In genomic region chrX:349702-350101, GRCh38 we compare ENCODE assay signal across 17 cellular contexts. TPM values are rescaled to one million over a fixed set of nuclear protein-coding genes. Genes with fewer than 3 reads are reported as not detected.
DNase-seq lines count a peak whose midpoint lies in the region; ATAC-seq and TF ChIP-seq lines count a peak whose summit lies in the region.
"Had no signal": no experiment of that assay in that cellular context is flagged by ENCODE, and none has a peak within 500 bp of the region (broad histone marks: within the 10 kb centered on the region; RNA-seq: fewer than 3 reads in every experiment).

No MANE protein-coding gene starts in this region.

- H3K14ac ChIP-seq in H9 (ENCODE audit: insufficient read depth, low read length), result no peak overlapping the region

- H4K91ac ChIP-seq in H9 (ENCODE audit: insufficient read length, low read depth, low read length), result no peak overlapping the region

- H3K4me1 Mint-ChIP-seq in H9, result 0 out of 4 replicates have a peak, but pooled peaks cover 0 to 3% of the 10 kb centered on the region in 2 experiments
- H3K4me1 Mint-ChIP-seq in WTC11, result 0 out of 2 replicates have a peak, but pooled peaks cover 3% of the 10 kb centered on the region

- WGBS in H9 (ENCODE audit: extremely low coverage, insufficient read length, low lambda C conversion rate), result no CpG with 5 or more reads among the region's 10 CpGs
- 67 to 72% (median 71%) methylated on average over 10 of the region's 10 CpGs for WGBS in psoas muscle, 3 donors
- WGBS in thyroid gland, 2 donors, result 85 to 87% methylated on average over 10 of the region's 10 CpGs

- H3K27ac Mint-ChIP-seq in H9 (peak overlapping the region; percentile 87 to 96 (median 87); a peak in 6 of 7 replicates), WTC11 (peak overlapping the region; percentile 27; the same call in 1 of the 2 replicates)
- H3K27ac Mint-ChIP-seq: CD8-positive, alpha-beta T cell had no signal

- no peak overlapping the region for H4K5ac ChIP-seq in H9 (ENCODE audit: insufficient read length, low read depth, low read length)

- TF ChIP-seq POLR2A in thyroid gland (IDR thresholded peaks at IDR 0.05), result no peak

- no peak overlapping the region for H3K4ac ChIP-seq in H9 (ENCODE audit: low read depth, low read length)

- H3K79me1 ChIP-seq in H9 (ENCODE audit: insufficient read depth, low read depth, low read length, poor library complexity, severe bottlenecking), result peaks cover 3% of the 10 kb centered on the region

- intact Hi-C loops in psoas muscle (cut with DNase I), result no loop called here
- intact Hi-C loops in thyroid gland (cut with DNase I), result no loop called here

- H3K36me3 Mint-ChIP-seq in H9 (ENCODE audit: insufficient read depth in 1 of 3, low read depth in 3 of 3) (peaks cover 10 to 48% (median 45%) of the 10 kb centered on the region in 3 experiments; a peak in 6 of 7 replicates), WTC11 (peaks cover 20% of the 10 kb centered on the region)

- H2BK15ac ChIP-seq in H9 (ENCODE audit: low read depth, low read length), result no peak overlapping the region

- no peak overlapping the region for H2BK20ac ChIP-seq in H9 (ENCODE audit: low read depth, low read length, poor library complexity, severe bottlenecking)

- no peak for TF ChIP-seq CTCF in H9 (conservative IDR thresholded peaks at IDR 0.05)
- TF ChIP-seq CTCF in WTC11 (IDR thresholded peaks at IDR 0.05), result no peak
- TF ChIP-seq CTCF in right atrium auricular region (IDR thresholded peaks at IDR 0.05), result no peak
- no peak for TF ChIP-seq CTCF in psoas muscle (IDR thresholded peaks at IDR 0.05)
- no peak for TF ChIP-seq CTCF in thyroid gland (IDR thresholded peaks at IDR 0.05)

- H3K27me3 ChIP-seq in H9 (ENCODE audit: insufficient read depth, low read length) (no peaks in the 10 kb centered on the region), right atrium auricular region (no peaks in the 10 kb centered on the region), psoas muscle (ENCODE audit: insufficient read depth in 3 of 3, low read length in 2 of 3) (no peaks in the 10 kb centered on the region), thyroid gland (no peaks in the 10 kb centered on the region)
- H3K27me3 ChIP-seq: BLaER1 treated with 17β-estradiol and CSF1 and Interleukin-3, amounts not matched to agents 10 nM and 100 nM; Peyer's patch had no signal

- H2BK120ac ChIP-seq in H9 (ENCODE audit: low read depth, low read length, poor library complexity, severe bottlenecking), result no peak overlapping the region

- no peak overlapping the region for H3K23ac ChIP-seq in H9 (ENCODE audit: insufficient read length, low read depth, low read length)

- POLR2A ChIA-PET in WTC11 (lab: Charles Lee), result no interaction called here

- H3K4me1 ChIP-seq in H9 (ENCODE audit: insufficient read depth, low read length) (no peaks in the 10 kb centered on the region), right atrium auricular region (peaks cover 0 to 9% of the 10 kb centered on the region in 2 donors), psoas muscle (peaks cover 9% of the 10 kb centered on the region), thyroid gland (no peaks in the 10 kb centered on the region)
- H3K4me1 ChIP-seq: Peyer's patch had no signal

- H3K4me2 ChIP-seq in H9 (ENCODE audit: insufficient read depth, insufficient read length, low read length), result no peak overlapping the region

- H2AK5ac ChIP-seq in H9 (ENCODE audit: insufficient read length, low read length), result no peak overlapping the region

- H2AFZ ChIP-seq in H9 (ENCODE audit: low read length), result no peak overlapping the region
- H2AFZ ChIP-seq: GM23248 had no signal

- no peaks in the 10 kb centered on the region; the same call in 1 of the 2 replicates for H3K79me2 ChIP-seq in H9 (ENCODE audit: insufficient read depth, low read length)

- CTCF ChIA-PET in WTC11 (lab: Charles Lee), result no interaction called here

- H3K27me3 Mint-ChIP-seq in H9 (ENCODE audit: low read depth), result no peaks in the 10 kb centered on the region; the same call in 1 of the 2 replicates
- H3K27me3 Mint-ChIP-seq in WTC11 (ENCODE audit: low read depth), result no peaks in the 10 kb centered on the region

- H3K9ac ChIP-seq in H9 (ENCODE audit: extremely low read depth, insufficient read length, low read length), result no peak overlapping the region
- H3K9ac ChIP-seq: GM23248 had no signal

- ATAC-seq in WTC11 (no peak), psoas muscle (peak in 1 of 4 donors; percentile 36), HG03442 (IDR thresholded peaks at IDR 0.05; ENCODE audit: unreplicated experiment) (no peak)
- ATAC-seq: CD8-positive, alpha-beta T cell had no signal

- H2BK12ac ChIP-seq in H9 (ENCODE audit: insufficient read length, low read depth, low read length), result no peak overlapping the region

- H3K9me3 Mint-ChIP-seq in H9, result no peaks in the 10 kb centered on the region
- H3K9me3 Mint-ChIP-seq in WTC11, result no peaks in the 10 kb centered on the region
- H3K9me3 Mint-ChIP-seq: CD8-positive, alpha-beta T cell had no signal

- H3K9me3 ChIP-seq in H9 (ENCODE audit: control insufficient read depth, low read depth, low read length) (no peaks in the 10 kb centered on the region), right atrium auricular region (no peaks in the 10 kb centered on the region), psoas muscle (no peaks in the 10 kb centered on the region), thyroid gland (no peaks in the 10 kb centered on the region)
- H3K9me3 ChIP-seq: Peyer's patch had no signal

- H2BK5ac ChIP-seq in H9 (ENCODE audit: insufficient read length, low read length), result no peak overlapping the region

- H3K23me2 ChIP-seq in H9 (ENCODE audit: insufficient read length, low read depth, low read length, poor library complexity, severe bottlenecking), result no peaks in the 10 kb centered on the region

- no peak overlapping the region for H3K56ac ChIP-seq in H9 (ENCODE audit: insufficient read length, low read depth, low read length)

- H3K27ac ChIP-seq in H9 (ENCODE audit: insufficient read length, low read depth, low read length), result no peak overlapping the region
- H3K27ac ChIP-seq in right atrium auricular region, result peak overlapping the region; percentile 72 to 78
- peak overlapping the region; percentile 53 for H3K27ac ChIP-seq in psoas muscle
- no peak overlapping the region for H3K27ac ChIP-seq in substantia nigra (ENCODE audit: low read depth, low read length, poor library complexity, severe bottlenecking)
- no peak overlapping the region for H3K27ac ChIP-seq in thyroid gland
- H3K27ac ChIP-seq: GM23248, Peyer's patch had no signal

- no peak for DNase-seq in H9
- no peak for DNase-seq in WTC11 (ENCODE audit: low spot score)
- no peak for DNase-seq in right atrium auricular region (ENCODE audit: low spot score)
- DNase-seq in psoas muscle, result peak in 1 of 2 donors; percentile 19
- DNase-seq in substantia nigra (lab: John Stamatoyannopoulos, UW), result no peak
- DNase-seq in thyroid gland, result no peak
- DNase-seq: Calu3; CD8-positive, alpha-beta T cell; GF-D8; GM23248; MM.1S; NCI-H1105; NCI-H1694; Peyer's patch; SHP77 had no signal

- H4K20me1 ChIP-seq in H9 (ENCODE audit: control insufficient read depth, insufficient read depth, insufficient read length), result no peaks in the 10 kb centered on the region

- H3K4me3 Mint-ChIP-seq in H9 (no peak overlapping the region), WTC11 (no peak overlapping the region)
- H3K4me3 Mint-ChIP-seq: CD8-positive, alpha-beta T cell had no signal

- H3K18ac ChIP-seq in H9 (ENCODE audit: insufficient read length, low read depth, low read length), result no peak overlapping the region

- no peak overlapping the region for H3T11ph ChIP-seq in H9 (ENCODE audit: low read length)

- H3K4me3 ChIP-seq in right atrium auricular region (no peak overlapping the region), psoas muscle (no peak overlapping the region), thyroid gland (replicated peaks in 1 of 3) (no peak overlapping the region)
- H3K4me3 ChIP-seq: BLaER1 treated with 17β-estradiol and CSF1 and Interleukin-3, amounts not matched to agents 10 nM and 100 nM; GM23248; Peyer's patch had no signal

- H3K36me3 ChIP-seq in right atrium auricular region (peaks cover 6% of the 10 kb centered on the region), psoas muscle (ENCODE audit: insufficient read depth in 1 of 2, low read depth in 1 of 2) (peaks cover 0 to 12% of the 10 kb centered on the region in 2 donors), thyroid gland (no peaks in the 10 kb centered on the region)

- no peak overlapping the region for H4K8ac ChIP-seq in H9 (replicated peaks; ENCODE audit: insufficient read length, low read depth, low read length)

TF ChIP-seq in WTC11, 78 proteins besides CTCF, POLR2A, EP300 and RAD21 (continues in another document):
- TF ChIP-seq EMX1 (CRISPR knock-in tag; IDR thresholded peaks at IDR 0.05), result no peak
- TF ChIP-seq KAT7 (CRISPR knock-in tag; IDR thresholded peaks at IDR 0.05; ENCODE audit: borderline replicate concordance), result no peak
- TF ChIP-seq E2F1 (CRISPR knock-in tag; IDR thresholded peaks at IDR 0.05), result no peak
- TF ChIP-seq TCF7 (CRISPR knock-in tag; IDR thresholded peaks at IDR 0.05; ENCODE audit: low read depth), result no peak

RNA-seq across cellular contexts. Expression of gene GTPBP6, which starts 31.1 kb away (rescaled TPM):
- 64.0 and 64.5 TPM in 2 replicates for total RNA-seq in H9 (2021)
- total RNA-seq in WTC11 (2021), result 63.9 to 68.5 TPM (median 67.9 TPM) in 3 replicates
- 10 to 100 TPM; 44.6 to 52.1 TPM for total RNA-seq in right atrium auricular region
- 10 to 100 TPM; 48.5 to 54.5 (median 50.9) TPM for total RNA-seq in psoas muscle
- polyA plus RNA-seq in psoas muscle, result 10 to 100 TPM; 48.1 to 63.4 (median 49.0) TPM
- total RNA-seq in thyroid gland, result 10 to 100 TPM; 39.9 to 54.9 (median 47.9) TPM

RNA-seq across cellular contexts. Expression of gene PPP2R3B, which starts 37.0 kb away (rescaled TPM):
- total RNA-seq in H9 (2021), result 63.3 and 72.1 TPM in 2 replicates
- 103 to 130 TPM (median 107 TPM) in 3 replicates for total RNA-seq in WTC11 (2021)
- total RNA-seq in right atrium auricular region, result 10 to 100 TPM; 58.6 to 70.1 TPM
- total RNA-seq in psoas muscle, result 100 to 1,000 TPM in 2 of 4 donors, 10 to 100 TPM in 2; 77.2 to 156 (median 98.6) TPM
- polyA plus RNA-seq in psoas muscle, result 10 to 100 TPM; 32.3 to 71.8 (median 64.9) TPM
- total RNA-seq in thyroid gland, result 10 to 100 TPM in 3 of 4 donors, 1 to 10 TPM in 1; 9.7 to 15.2 (median 12.3) TPM

Comparison
In these comparisons a context has a peak if more than half of its experiments do, and no peak if none do; other contexts are left out.
1. H3K27ac ChIP-seq: peak in right atrium auricular region (2 of 2) and psoas muscle (single experiment); none in H9 (single experiment), substantia nigra (single experiment) and thyroid gland (0 of 3).